ENCODE assay signal across 8 cellular contexts in the genomic region with DNA sequence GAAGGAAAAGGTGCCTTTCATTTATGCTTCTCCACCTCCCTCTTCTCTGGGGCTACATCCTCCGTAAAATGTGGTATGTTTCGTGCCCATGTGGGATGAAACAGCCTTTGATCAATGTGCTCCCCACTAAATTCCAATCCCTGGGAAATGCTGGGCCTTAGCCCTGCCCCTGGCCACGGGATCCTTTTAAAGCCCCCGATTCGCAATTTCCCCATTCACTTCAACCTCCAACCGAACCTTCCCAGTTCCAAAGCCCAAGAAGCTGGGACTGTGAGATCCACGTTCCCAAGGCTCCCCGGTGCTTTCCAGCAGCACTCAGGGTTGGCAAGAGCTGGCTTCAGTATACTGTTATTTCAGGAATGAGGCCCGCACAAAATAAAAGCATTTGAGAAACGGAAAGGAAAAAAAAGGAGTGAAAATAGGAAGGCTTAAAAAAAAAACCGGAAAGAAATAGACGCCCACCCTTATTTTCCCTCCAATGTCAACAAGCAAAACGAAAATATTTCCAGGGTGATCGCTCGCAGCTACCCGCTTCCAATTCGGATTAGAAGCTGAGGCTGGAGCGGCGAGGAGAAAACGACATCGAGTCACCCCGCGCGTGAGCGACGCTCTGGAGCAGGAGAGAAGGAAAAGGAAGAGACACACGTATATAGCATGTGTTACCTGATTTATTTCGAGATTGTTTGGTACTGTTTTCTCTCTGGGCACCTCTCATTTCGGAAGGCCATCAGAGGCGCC. TPM values are rescaled to one million over a fixed set of nuclear protein-coding genes. Genes with fewer than 3 reads are reported as not detected.
A peak's percentile ranks its signal among the peaks of the same experiment; 100 is the strongest.
DNase-seq lines count a peak whose midpoint lies in the region; ATAC-seq and TF ChIP-seq lines count a peak whose summit lies in the region.
"Had no signal": no experiment of that assay in that cellular context is flagged by ENCODE, and none has a peak within 500 bp of the region (broad histone marks: within the 10 kb centered on the region; RNA-seq: fewer than 3 reads in every experiment).

No MANE protein-coding gene starts in this region.

- TF ChIP-seq CTCF in GM12875 (IDR thresholded peaks at IDR 0.05; ENCODE audit: borderline replicate concordance, insufficient read depth, low read depth, low read length): no peak
- TF ChIP-seq CTCF in IMR-90 (conservative IDR thresholded peaks at IDR 0.05; ENCODE audit: low read depth, low read length): no peak
- no peak for TF ChIP-seq CTCF in esophagus squamous epithelium (IDR thresholded peaks at IDR 0.05)

- H3K9ac ChIP-seq in IMR-90 (ENCODE audit: low read depth, low read length) (no peak overlapping the region), trophoblast cell (ENCODE audit: low read length) (no peak overlapping the region)

- H4K91ac ChIP-seq in IMR-90 (ENCODE audit: insufficient read depth, low read depth, low read length): no peak overlapping the region
- no peak overlapping the region for H4K91ac ChIP-seq in trophoblast cell (ENCODE audit: low read depth, low read length)

- H4K20me1 ChIP-seq in IMR-90 (ENCODE audit: insufficient read depth, low read length): no peaks in the 10 kb centered on the region

- POLR2A ChIA-PET in IMR-90 (lab: Charles Lee; ENCODE audit: unreplicated experiment): no interaction called here

- intact Hi-C loops in IMR-90 (cut with micrococcal nuclease) (no loop called here), esophagus squamous epithelium (cut with DNase I) (no loop called here), posterior vena cava (cut with DNase I) (no loop called here)

- CTCF ChIA-PET in IMR-90 (lab: Yijun Ruan, JAX): interaction anchor here (0.8 to 1.5 kb wide), 2 partner anchors 17 to 254 kb away, joined by 3 to 7 read pairs; no protein-coding TSS in a partner anchor

- H2AK5ac ChIP-seq in IMR-90 (ENCODE audit: low read depth, low read length): no peak overlapping the region
- no peak overlapping the region for H2AK5ac ChIP-seq in trophoblast cell (ENCODE audit: low read length)

- no peak overlapping the region for H2BK20ac ChIP-seq in IMR-90 (ENCODE audit: low read depth, low read length)

- H2AFZ ChIP-seq in IMR-90 (replicated peaks; ENCODE audit: low read length, poor library complexity) (peak overlapping the region; percentile 62), trophoblast cell (ENCODE audit: insufficient read depth, low read length, poor library complexity) (peak overlapping the region; percentile 62)

- H3K9me1 ChIP-seq in IMR-90 (ENCODE audit: insufficient read depth, low read length): no peaks in the 10 kb centered on the region

- peak overlapping the region; percentile 14 for H3K4me2 ChIP-seq in IMR-90 (ENCODE audit: low read depth, low read length)
- H3K4me2 ChIP-seq in trophoblast cell (ENCODE audit: low read length): peak overlapping the region; percentile 72

- no peak overlapping the region for H2BK12ac ChIP-seq in trophoblast cell (ENCODE audit: low read length)

- dilution Hi-C loops in IMR-90 (cut with HindIII; ENCODE audit: low sequenced_read_pairs, unreplicated experiment): no loop called here

- no peak overlapping the region for H2AK9ac ChIP-seq in IMR-90 (replicated peaks; ENCODE audit: low read depth, low read length, poor library complexity)

- 14% methylated on average over 13 of the region's 30 CpGs; no CpG with 5 or more reads in 1 of the 2 experiments for WGBS in IMR-90 (ENCODE audit: extremely low coverage in 2 of 2, insufficient read length in 1 of 2), 2 experiments
- 14 to 18% methylated on average over 25 to 28 of the region's 30 CpGs for WGBS in esophagus squamous epithelium, 2 donors
- WGBS in trophoblast cell (ENCODE audit: extremely low coverage, insufficient coverage, insufficient read length): no CpG with 5 or more reads among the region's 30 CpGs

- H3K36me3 ChIP-seq in IMR-90 (ENCODE audit: control insufficient read depth, insufficient read depth, low read length) (no peaks in the 10 kb centered on the region), esophagus squamous epithelium (no peaks in the 10 kb centered on the region), trophoblast cell (ENCODE audit: control insufficient read depth in 1 of 2, insufficient read depth in 2 of 2, low read length in 2 of 2) (no peaks in the 10 kb centered on the region)

- H3K4ac ChIP-seq in IMR-90 (ENCODE audit: low read depth, low read length): no peak overlapping the region
- no peak overlapping the region for H3K4ac ChIP-seq in trophoblast cell (ENCODE audit: low read depth, low read length)

- H3K23ac ChIP-seq in IMR-90 (ENCODE audit: low read depth, low read length) (no peak overlapping the region), trophoblast cell (ENCODE audit: low read length) (peak overlapping the region; percentile 78)

- H4K8ac ChIP-seq in IMR-90 (ENCODE audit: low read depth in 2 of 2, low read length in 2 of 2): no peak overlapping the region
- peak overlapping the region; percentile 31 for H4K8ac ChIP-seq in trophoblast cell (ENCODE audit: low read depth, low read length)

- H3K9me3 ChIP-seq in IMR-90 (ENCODE audit: control insufficient read depth, insufficient read depth, low read length): peaks cover 18% of the 10 kb centered on the region
- peaks cover 0 to 11% (median 4%) of the 10 kb centered on the region in 3 donors for H3K9me3 ChIP-seq in esophagus squamous epithelium
- peaks cover 6% of the 10 kb centered on the region for H3K9me3 ChIP-seq in trophoblast cell (ENCODE audit: insufficient read depth, low read depth, low read length)

- BruUV-seq in IMR-90 (replicated peaks; lab: Mats Ljungman, UMichigan): no TSS peak

- no peak overlapping the region for H4K12ac ChIP-seq in trophoblast cell (ENCODE audit: low read depth, low read length)

- no peak for ATAC-seq in IMR-90 (ENCODE audit: low read depth)

- no peak overlapping the region for H3K56ac ChIP-seq in IMR-90 (ENCODE audit: extremely low read depth, insufficient read depth, low read length)

- H2BK5ac ChIP-seq in IMR-90 (ENCODE audit: low read depth, low read length, poor library complexity, severe bottlenecking): no peak overlapping the region
- no peak overlapping the region for H2BK5ac ChIP-seq in trophoblast cell (ENCODE audit: low read depth, low read length, poor library complexity)

- DNase-seq in IMR-90: no peak
- DNase-seq in esophagus squamous epithelium (lab: John Stamatoyannopoulos, UW): no peak
- DNase-seq in trophoblast cell: no peak
- DNase-seq in NCI-H2196 (lab: John Stamatoyannopoulos, UW; ENCODE audit: unreplicated experiment): no peak
- no peak for DNase-seq in posterior vena cava (ENCODE audit: low spot score)
- no peak for DNase-seq in substantia nigra (lab: John Stamatoyannopoulos, UW)

- H3K79me1 ChIP-seq in IMR-90 (ENCODE audit: low read depth in 1 of 2, low read length in 2 of 2): no peaks in the 10 kb centered on the region
- no peaks in the 10 kb centered on the region for H3K79me1 ChIP-seq in trophoblast cell (ENCODE audit: low read length)

- H2BK15ac ChIP-seq in IMR-90 (ENCODE audit: low read depth, low read length): no peak overlapping the region

- in situ Hi-C loops in IMR-90 (cut with MboI; ENCODE audit: low sequenced_read_pairs): loop anchor here (25.0 kb wide), 1 partner anchor 1247 kb away; no protein-coding TSS in a partner anchor

- H2BK120ac ChIP-seq in IMR-90 (ENCODE audit: low read depth, low read length) (no peak overlapping the region), trophoblast cell (ENCODE audit: insufficient read depth, low read length, poor library complexity) (no peak overlapping the region)

- H3K18ac ChIP-seq in IMR-90 (ENCODE audit: low read depth, low read length): no peak overlapping the region
- H3K18ac ChIP-seq in trophoblast cell (ENCODE audit: low read length): no peak overlapping the region

- TF ChIP-seq RAD21 in IMR-90 (IDR thresholded peaks at IDR 0.05; ENCODE audit: low read length): no peak

- peak overlapping the region; percentile 63 for H3K4me3 ChIP-seq in GM12875 (ENCODE audit: low read depth, low read length)
- H3K4me3 ChIP-seq in IMR-90 (ENCODE audit: insufficient read depth, low read depth, low read length): no peak overlapping the region; the same call in 1 of the 2 replicates
- peak overlapping the region; percentile 18 to 60 (median 32) for H3K4me3 ChIP-seq in esophagus squamous epithelium
- no peak overlapping the region for H3K4me3 ChIP-seq in trophoblast cell (ENCODE audit: low read depth, low read length)

- H3K27me3 ChIP-seq in IMR-90 (ENCODE audit: control insufficient read depth, insufficient read depth, low read length): peaks cover 72% of the 10 kb centered on the region
- H3K27me3 ChIP-seq in esophagus squamous epithelium: peaks cover 14 to 100% (median 36%) of the 10 kb centered on the region in 4 donors
- peaks cover 62% of the 10 kb centered on the region for H3K27me3 ChIP-seq in trophoblast cell (ENCODE audit: insufficient read depth, low read length)

- H3K79me2 ChIP-seq in trophoblast cell (ENCODE audit: control insufficient read depth, insufficient read depth, low read length, poor library complexity): no peaks in the 10 kb centered on the region

- TF ChIP-seq POLR2A in IMR-90 (IDR thresholded peaks at IDR 0.05; ENCODE audit: low read depth, low read length) (no peak), esophagus squamous epithelium (IDR thresholded peaks at IDR 0.05) (no peak)

- no peaks in the 10 kb centered on the region; the same call in 1 of the 2 replicates for H3K4me1 ChIP-seq in IMR-90 (ENCODE audit: control insufficient read depth, insufficient read depth, low read length)
- H3K4me1 ChIP-seq in esophagus squamous epithelium: peaks cover 12 to 30% (median 17%) of the 10 kb centered on the region in 3 donors
- peaks cover 2 to 11% of the 10 kb centered on the region in 2 experiments for H3K4me1 ChIP-seq in trophoblast cell (ENCODE audit: control insufficient read depth in 1 of 2, insufficient read depth in 2 of 2, low read length in 2 of 2)

- no peak overlapping the region for H3K14ac ChIP-seq in IMR-90 (replicated peaks; ENCODE audit: low read depth, low read length)
- H3K14ac ChIP-seq in trophoblast cell (ENCODE audit: low read length): no peak overlapping the region

- no peak overlapping the region for H3K27ac ChIP-seq in IMR-90 (ENCODE audit: insufficient read depth, low read length)
- peak overlapping the region in 2 of 4 donors; percentile 5 to 62 for H3K27ac ChIP-seq in esophagus squamous epithelium
- no peak overlapping the region for H3K27ac ChIP-seq in trophoblast cell (ENCODE audit: low read depth, low read length)
- H3K27ac ChIP-seq in substantia nigra (ENCODE audit: low read depth, low read length, poor library complexity, severe bottlenecking): no peak overlapping the region

- no peak overlapping the region for H4K5ac ChIP-seq in IMR-90 (ENCODE audit: low read depth, low read length)

TF ChIP-seq in IMR-90, 13 proteins besides CTCF, POLR2A, EP300 and RAD21 (continues in another document):
- TF ChIP-seq RFX5 (IDR thresholded peaks at IDR 0.05; ENCODE audit: low read depth, low read length) (no peak), CEBPB (IDR thresholded peaks at IDR 0.05; ENCODE audit: low read depth, low read length) (no peak), MAFK (IDR thresholded peaks at IDR 0.05; ENCODE audit: low read depth, low read length) (no peak), CHD1 (IDR thresholded peaks at IDR 0.05; ENCODE audit: low read depth, low read length) (no peak)

RNA-seq across cellular contexts. Expression of gene FOXG1, which starts 1.2 kb away (rescaled TPM):
- total RNA-seq in IMR-90 (2012; rRNA removed) (not detected in 2 replicates), esophagus squamous epithelium (under 1 TPM in 1 of 4 donors, not detected in 3; 0.38 TPM), posterior vena cava (not detected)
- polyA plus RNA-seq in IMR-90 (2012; rRNA removed): not detected in 2 replicates
- 0.01 TPM in 1 of 2 replicates, not detected in the other for polyA plus RNA-seq in IMR-90 (2012; cell fraction: cytosol; rRNA removed)
- not detected in 2 replicates for polyA plus RNA-seq in IMR-90 (2012; cell fraction: nucleus; rRNA removed; ENCODE audit: low replicate concordance)
- 0.01 TPM in 2 replicates for polyA plus RNA-seq in trophoblast cell (2013)
- total RNA-seq: liver had no signal
- polyA plus RNA-seq: liver had no signal

Comparison
In these comparisons a context has a peak if more than half of its experiments do, and no peak if none do; other contexts are left out.
1. H3K4me3 ChIP-seq: peak in GM12875 (single experiment) and esophagus squamous epithelium (4 of 4); none in IMR-90 (single experiment) and trophoblast cell (single experiment).